ENCODE assay signal across 12 cellular contexts in genomic region chr5:135887881-135888614, GRCh38. TPM values are rescaled to one million over a fixed set of nuclear protein-coding genes. Genes with fewer than 3 reads are reported as not detected.
DNase-seq lines count a peak whose midpoint lies in the region; ATAC-seq, FAIRE-seq and TF ChIP-seq lines count a peak whose summit lies in the region.
"Had no signal": no experiment of that assay in that cellular context is flagged by ENCODE, and none has a peak within 500 bp of the region (broad histone marks: within the 10 kb centered on the region; RNA-seq: fewer than 3 reads in every experiment).

No MANE protein-coding gene starts in this region.

- TF ChIP-seq CTCF in DOHH2 (IDR thresholded peaks at IDR 0.05; ENCODE audit: low read depth, low read length, poor library complexity, severe bottlenecking) (no peak), choroid plexus epithelial cell (conservative IDR thresholded peaks at IDR 0.05; ENCODE audit: low read depth, low read length) (no peak), type B pancreatic cell (conservative IDR thresholded peaks at IDR 0.05) (no peak)

- H3F3A ChIP-seq in DOHH2 (ENCODE audit: control insufficient read depth, insufficient read depth), result no peaks in the 10 kb centered on the region

- no peak overlapping the region for H3K4me3 Mint-ChIP-seq in type B pancreatic cell
- H3K4me3 Mint-ChIP-seq in activated naive CD4-positive, alpha-beta T cell treated with anti-CD3 and anti-CD28 coated beads, Interleukin-2, amount 10 ng/mL, durations not matched to agents 7 days and 5 days, result no peak overlapping the region

- H3K27ac Mint-ChIP-seq in type B pancreatic cell, result no peak overlapping the region
- no peak overlapping the region for H3K27ac Mint-ChIP-seq in activated naive CD4-positive, alpha-beta T cell treated with anti-CD3 and anti-CD28 coated beads, Interleukin-2, amount 10 ng/mL, durations not matched to agents 7 days and 5 days

- no peak for TF ChIP-seq POLR2A in GM12892 (IDR thresholded peaks at IDR 0.05; ENCODE audit: low read depth, low read length)

- H3K36me3 Mint-ChIP-seq in type B pancreatic cell, result no peaks in the 10 kb centered on the region
- no peaks in the 10 kb centered on the region for H3K36me3 Mint-ChIP-seq in activated naive CD4-positive, alpha-beta T cell treated with anti-CD3 and anti-CD28 coated beads, Interleukin-2, amount 10 ng/mL, durations not matched to agents 7 days and 5 days

- FAIRE-seq in GM12892 (lab: Jason Lieb, UNC), result no peak

- peaks cover 53% of the 10 kb centered on the region for H3K27me3 Mint-ChIP-seq in type B pancreatic cell
- H3K27me3 Mint-ChIP-seq in activated naive CD4-positive, alpha-beta T cell treated with anti-CD3 and anti-CD28 coated beads, Interleukin-2, amount 10 ng/mL, durations not matched to agents 7 days and 5 days, result peaks cover 34% of the 10 kb centered on the region

- CTCF ChIA-PET in activated naive CD4-positive, alpha-beta T cell treated with anti-CD3 and anti-CD28 coated beads, Interleukin-2, amount 10 ng/mL, durations not matched to agents 7 days and 5 days (lab: Charles Lee), result interaction anchor here (1.2 to 1.3 kb wide), 2 partner anchors 194 to 323 kb away, joined by 3 to 4 read pairs; no protein-coding TSS in a partner anchor

- H3K4me3 ChIP-seq in DOHH2 (ENCODE audit: low read length) (no peak overlapping the region), choroid plexus epithelial cell (ENCODE audit: low read depth, low read length) (no peak overlapping the region)

- H3K4me1 ChIP-seq in DOHH2 (ENCODE audit: control insufficient read depth, low read length), result peaks cover 5% of the 10 kb centered on the region; the same call in 1 of the 2 replicates

- H3K9me2 ChIP-seq in DOHH2 (replicated peaks; ENCODE audit: control insufficient read depth, low read length), result no peaks in the 10 kb centered on the region

- H3K79me2 ChIP-seq in DOHH2 (ENCODE audit: control insufficient read depth, low read length), result no peaks in the 10 kb centered on the region

- no peaks in the 10 kb centered on the region for H4K20me1 ChIP-seq in DOHH2 (ENCODE audit: control insufficient read depth, insufficient read depth, low read depth, low read length)

- DNase-seq in LHCN-M2 (ENCODE audit: low read depth), result peak; percentile 20
- peak; percentile 83 for DNase-seq in choroid plexus epithelial cell (ENCODE audit: low read depth)
- DNase-seq in myocyte (ENCODE audit: low read depth), result peak; percentile 16
- DNase-seq in GM12892 (ENCODE audit: insufficient read length), result no peak
- DNase-seq in type B pancreatic cell (ENCODE audit: extremely low spot score, unreplicated experiment), result no peak
- DNase-seq in activated naive CD4-positive, alpha-beta T cell treated with anti-CD3 and anti-CD28 coated beads, Interleukin-2, amount 10 ng/mL, durations not matched to agents 7 days and 5 days, result no peak
- DNase-seq: NCI-H1048 had no signal

- peak overlapping the region; percentile 44; the same call in 1 of the 2 replicates for H3K4me2 ChIP-seq in DOHH2 (ENCODE audit: low read length)

- no peak for ATAC-seq in GM18868 (IDR thresholded peaks at IDR 0.05; ENCODE audit: unreplicated experiment)

- peaks cover 29% of the 10 kb centered on the region for H3K4me1 Mint-ChIP-seq in type B pancreatic cell (ENCODE audit: unreplicated experiment)
- peaks cover 6% of the 10 kb centered on the region for H3K4me1 Mint-ChIP-seq in activated naive CD4-positive, alpha-beta T cell treated with anti-CD3 and anti-CD28 coated beads, Interleukin-2, amount 10 ng/mL, durations not matched to agents 7 days and 5 days

- H3K9me3 Mint-ChIP-seq in type B pancreatic cell, result no peaks in the 10 kb centered on the region
- H3K9me3 Mint-ChIP-seq in activated naive CD4-positive, alpha-beta T cell treated with anti-CD3 and anti-CD28 coated beads, Interleukin-2, amount 10 ng/mL, durations not matched to agents 7 days and 5 days, result no peaks in the 10 kb centered on the region

- H3K27me3 ChIP-seq in DOHH2 (ENCODE audit: control insufficient read depth, low read length), result peaks cover 2% of the 10 kb centered on the region; the same call in 1 of the 2 replicates

- H3K36me3 ChIP-seq in DOHH2 (ENCODE audit: control insufficient read depth, low read length), result no peaks in the 10 kb centered on the region

- H3K9me3 ChIP-seq in DOHH2 (ENCODE audit: control insufficient read depth, insufficient read depth, low read length), result no peaks in the 10 kb centered on the region

- no peak overlapping the region for H3K27ac ChIP-seq in DOHH2 (ENCODE audit: low read depth, low read length)

RNA-seq across cellular contexts. Expression of gene IL9, which starts 7.6 kb away (rescaled TPM):
- total RNA-seq in LHCN-M2 (2014; rRNA removed) (not detected in 2 replicates), myocyte (not detected in 2 replicates), type B pancreatic cell (ENCODE audit: low replicate concordance) (not detected in 2 replicates)
- polyA plus RNA-seq in LHCN-M2 (2012), result not detected
- not detected for polyA plus RNA-seq in myocyte (2012)
- polyA plus RNA-seq in GM12892 (2012; ENCODE audit: missing spikeins), result not detected
- total RNA-seq: chondrocyte, pulmonary artery endothelial cell had no signal

RNA-seq across cellular contexts. Expression of gene SLC25A48, which starts 53.6 kb away (rescaled TPM):
- total RNA-seq in LHCN-M2 (2014; rRNA removed) (not detected in 2 replicates), myocyte (not detected in 2 replicates), type B pancreatic cell (ENCODE audit: low replicate concordance) (3.3 and 8.2 TPM in 2 replicates)
- not detected for polyA plus RNA-seq in LHCN-M2 (2012)
- not detected for polyA plus RNA-seq in myocyte (2012)
- not detected for polyA plus RNA-seq in GM12892 (2012; ENCODE audit: missing spikeins)
- total RNA-seq: activated CD8-positive, alpha-beta memory T cell treated with anti-CD3 and anti-CD28 coated beads for 36 hours; chondrocyte; pulmonary artery endothelial cell had no signal

Comparison
In these comparisons a context has a peak if more than half of its experiments do, and no peak if none do; other contexts are left out.
1. DNase-seq: peak in LHCN-M2 (single experiment), choroid plexus epithelial cell (single experiment) and myocyte (single experiment); none in GM12892 (single experiment), type B pancreatic cell (single experiment) and activated naive CD4-positive, alpha-beta T cell treated with anti-CD3 and anti-CD28 coated beads, Interleukin-2, amount 10 ng/mL, durations not matched to agents 7 days and 5 days (single experiment).